8 cellular contexts compared by ENCODE assay signal in the genomic region with DNA sequence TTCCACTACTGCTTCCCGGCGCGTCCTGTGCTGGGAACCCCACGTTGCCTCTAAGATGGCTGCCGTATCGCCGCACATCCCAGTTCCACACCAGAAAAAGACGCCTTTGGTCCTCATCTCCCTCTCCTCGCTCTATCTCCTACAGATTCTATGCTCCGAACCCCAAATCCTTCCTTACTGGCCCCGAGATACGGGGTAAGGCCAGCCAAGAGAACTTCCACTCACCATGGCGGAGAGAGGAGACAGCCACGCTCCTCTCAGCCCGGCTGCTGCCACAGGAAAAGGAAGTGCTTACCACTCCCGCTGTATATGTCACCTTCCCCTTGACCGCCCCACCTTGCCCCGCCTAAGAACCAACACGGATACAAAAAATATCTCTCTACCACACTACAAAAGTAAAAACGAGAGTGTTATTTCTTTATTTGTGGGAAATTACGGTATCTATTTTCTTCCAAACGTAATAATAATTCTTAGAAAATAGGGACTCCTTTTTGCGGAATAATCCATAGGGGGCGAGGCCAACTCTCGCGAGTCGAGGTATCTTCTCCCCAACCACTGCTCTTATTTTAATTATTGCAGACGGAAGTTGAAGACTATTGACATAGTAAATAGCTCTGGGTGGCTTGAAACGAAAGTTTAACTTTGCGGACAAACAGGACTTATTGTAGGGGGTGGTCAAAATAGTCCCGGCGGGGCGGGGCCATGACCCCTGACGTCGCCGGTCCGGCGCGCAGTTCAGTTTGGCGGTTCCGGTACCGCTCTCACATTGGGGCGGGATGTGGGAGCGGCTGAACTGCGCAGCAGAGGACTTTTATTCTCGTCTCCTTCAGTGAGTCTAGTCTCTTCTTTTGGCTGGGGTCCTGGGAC. TPM values are rescaled to one million over a fixed set of nuclear protein-coding genes. Genes with fewer than 3 reads are reported as not detected.
DNase-seq lines count a peak whose midpoint lies in the region; ATAC-seq and TF ChIP-seq lines count a peak whose summit lies in the region.

A gene (minus strand): TSS at position 293 of the 867 bp plus-strand sequence. CDS start 65 bp downstream, at position 228.
A gene (plus strand): TSS at position 764 of the 867 bp plus-strand sequence. CDS start 13 bp downstream, at position 777.

- DNase-seq in DMS 273 treated with DMSO at 0.1 percent for 48 hours (lab: John Stamatoyannopoulos, UW) (peak; percentile 70), HuH-7.5 (ENCODE audit: low spot score) (peak; percentile 74), RPMI8226 (peak; percentile 89), fibroblast of mammary gland (ENCODE audit: low read depth) (peak; percentile 86), natural killer cell (peak; percentile 79)
- DNase-seq in stimulated activated naive CD4-positive, alpha-beta T cell treated with Interleukin-2 at 50 U/mL for 16 hours (lab: John Stamatoyannopoulos, UW) = peak; percentile 79

- peak within 1 kb of the TSS; percentile 88 for H3K4me3 Mint-ChIP-seq in activated T-helper 17 cell treated with anti-CD3 and anti-CD28 coated beads, Interleukin-2, amount 50 U/mL, for 72 hours
- peak within 1 kb of the TSS; percentile 100 for H3K4me3 Mint-ChIP-seq in natural killer cell

- intact Hi-C loops in natural killer cell (cut with micrococcal nuclease) = loop anchor here (1.0 to 2.0 kb wide), 3 partner anchors 7 to 148 kb away; a partner anchor contains a TSS

- ATAC-seq in GM21515 (IDR thresholded peaks at IDR 0.05; ENCODE audit: unreplicated experiment) = peak; percentile 78
- peak; percentile 94 for ATAC-seq in activated T-helper 17 cell treated with anti-CD3 and anti-CD28 coated beads, Interleukin-2, amount 50 U/mL, for 72 hours (replicated peaks)
- ATAC-seq in natural killer cell = peak; percentile 84 to 95 (median 87)

- peaks cover 72% of the 10 kb centered on the region for H3K36me3 Mint-ChIP-seq in activated T-helper 17 cell treated with anti-CD3 and anti-CD28 coated beads, Interleukin-2, amount 50 U/mL, for 72 hours (ENCODE audit: low read depth)
- peaks cover 7% of the 10 kb centered on the region for H3K36me3 Mint-ChIP-seq in natural killer cell

- peak within 1 kb of the TSS; percentile 93 for H3K27ac Mint-ChIP-seq in activated T-helper 17 cell treated with anti-CD3 and anti-CD28 coated beads, Interleukin-2, amount 50 U/mL, for 72 hours
- peak within 1 kb of the TSS; percentile 90 to 97 for H3K27ac Mint-ChIP-seq in natural killer cell

- no peaks in the 10 kb centered on the region for H3K9me3 Mint-ChIP-seq in activated T-helper 17 cell treated with anti-CD3 and anti-CD28 coated beads, Interleukin-2, amount 50 U/mL, for 72 hours
- H3K9me3 Mint-ChIP-seq in natural killer cell = no peaks in the 10 kb centered on the region

- TF ChIP-seq CTCF in fibroblast of mammary gland (conservative IDR thresholded peaks at IDR 0.05; ENCODE audit: control insufficient read depth, insufficient read depth, low read depth, low read length) (no peak), natural killer cell (IDR thresholded peaks at IDR 0.05) (no peak)

- no peaks in the 10 kb centered on the region for H3K27me3 Mint-ChIP-seq in activated T-helper 17 cell treated with anti-CD3 and anti-CD28 coated beads, Interleukin-2, amount 50 U/mL, for 72 hours
- no peaks in the 10 kb centered on the region for H3K27me3 Mint-ChIP-seq in natural killer cell (ENCODE audit: low read depth in 2 of 2)

- peak within 1 kb of the TSS; percentile 88 for H3K4me3 ChIP-seq in fibroblast of mammary gland (ENCODE audit: control insufficient read depth, low read depth, low read length)

- peaks cover 20% of the 10 kb centered on the region for H3K4me1 Mint-ChIP-seq in activated T-helper 17 cell treated with anti-CD3 and anti-CD28 coated beads, Interleukin-2, amount 50 U/mL, for 72 hours
- peaks cover 35 to 37% of the 10 kb centered on the region in 2 donors for H3K4me1 Mint-ChIP-seq in natural killer cell

RNA-seq across cellular contexts. Expression of the first gene that starts in this region (rescaled TPM):
- total RNA-seq in activated T-helper 17 cell treated with anti-CD3 and anti-CD28 coated beads, Interleukin-2, amount 50 U/mL, for 72 hours = 1,000 to 10,000 TPM; 3,367 to 4,238 TPM
- total RNA-seq in natural killer cell = 1,000 to 10,000 TPM; 1,109 to 1,293 (median 1,293) TPM

RNA-seq across cellular contexts. Expression of the second gene that starts in this region (rescaled TPM):
- 10 to 100 TPM; 19.2 to 34.0 TPM for total RNA-seq in activated T-helper 17 cell treated with anti-CD3 and anti-CD28 coated beads, Interleukin-2, amount 50 U/mL, for 72 hours
- total RNA-seq in natural killer cell = 1 to 10 TPM; 8.7 to 9.9 (median 9.7) TPM

Comparison
In these comparisons a context has a peak if more than half of its experiments do, and no peak if none do; other contexts are left out.
1. Peak in every context shown above with its lines: DNase-seq, ATAC-seq and H3K4me3 ChIP-seq.